Comparison of ENCODE assay signal across 10 cellular contexts in genomic region chr20:41152108-41152757, GRCh38. TPM values are rescaled to one million over a fixed set of nuclear protein-coding genes. Genes with fewer than 3 reads are reported as not detected.
DNase-seq lines count a peak whose midpoint lies in the region; ATAC-seq, FAIRE-seq and TF ChIP-seq lines count a peak whose summit lies in the region.
"Had no signal": no experiment of that assay in that cellular context is flagged by ENCODE, and none has a peak within 500 bp of the region (broad histone marks: within the 10 kb centered on the region; RNA-seq: fewer than 3 reads in every experiment).

No MANE protein-coding gene starts in this region.

- no peak overlapping the region for H3K9ac ChIP-seq in endothelial cell of umbilical vein (replicated peaks; ENCODE audit: extremely low read depth, insufficient read depth, low read length)
- no peak overlapping the region for H3K9ac ChIP-seq in trophoblast cell (ENCODE audit: low read length)

- H4K8ac ChIP-seq in trophoblast cell (ENCODE audit: low read depth, low read length), result no peak overlapping the region

- peaks cover 3% of the 10 kb centered on the region for H4K20me1 ChIP-seq in endothelial cell of umbilical vein (replicated peaks; ENCODE audit: control insufficient read depth, extremely low read depth, insufficient read depth, low read length)

- H3K36me3 ChIP-seq in endothelial cell of umbilical vein (ENCODE audit: control insufficient read depth in 2 of 2, extremely low read depth in 1 of 2, insufficient read depth in 2 of 2, low read length in 2 of 2) (no peaks in the 10 kb centered on the region), trophoblast cell (ENCODE audit: control insufficient read depth in 1 of 2, insufficient read depth in 2 of 2, low read length in 2 of 2) (peaks cover 2 to 3% of the 10 kb centered on the region in 2 experiments)

- no peak overlapping the region for H3K4me2 ChIP-seq in endothelial cell of umbilical vein (ENCODE audit: insufficient read depth, low read length)
- no peak overlapping the region for H3K4me2 ChIP-seq in trophoblast cell (ENCODE audit: low read length)

- POLR2A ChIA-PET in endothelial cell of umbilical vein (lab: Charles Lee), result no interaction called here

- no TSS peak for BruUV-seq in endothelial cell of umbilical vein (replicated peaks; lab: Mats Ljungman, UMichigan)

- H3K27ac ChIP-seq in endothelial cell of umbilical vein (ENCODE audit: insufficient read depth, low read depth, low read length), result peak overlapping the region; percentile 96
- no peak overlapping the region for H3K27ac ChIP-seq in trophoblast cell (ENCODE audit: low read depth, low read length)

- DNase-seq in EH (ENCODE audit: low read depth) (peak; percentile 20), T-helper 17 cell (no peak), endothelial cell of umbilical vein (ENCODE audit: low read depth, low spot score) (peak; percentile 46), trophoblast cell (no peak), COLO829 (ENCODE audit: low spot score) (no peak), frontal cortex (ENCODE audit: low spot score in 2 of 2) (no peak), HUDEP-2 (lab: John Stamatoyannopoulos, UW; ENCODE audit: unreplicated experiment in 76 of 76) (no peak)
- DNase-seq: HCEC 1CT, NCI-H2107 had no signal

- peak overlapping the region; percentile 96 for H3K27ac Mint-ChIP-seq in T-helper 17 cell

- no peak overlapping the region for H2AK5ac ChIP-seq in trophoblast cell (ENCODE audit: low read length)

- no peak overlapping the region for H3K23ac ChIP-seq in trophoblast cell (ENCODE audit: low read length)

- no peaks in the 10 kb centered on the region for H3K27me3 Mint-ChIP-seq in T-helper 17 cell

- H3K4me1 ChIP-seq in endothelial cell of umbilical vein (ENCODE audit: control insufficient read depth, extremely low read depth, insufficient read depth, low read length) (peaks cover 63% of the 10 kb centered on the region), trophoblast cell (ENCODE audit: control insufficient read depth in 1 of 2, insufficient read depth in 2 of 2, low read length in 2 of 2) (peaks cover 23 to 38% of the 10 kb centered on the region in 2 experiments)

- H3K14ac ChIP-seq in trophoblast cell (ENCODE audit: low read length), result no peak overlapping the region

- intact Hi-C loops in endothelial cell of umbilical vein (cut with micrococcal nuclease), result no loop called here

- no peak overlapping the region for H4K12ac ChIP-seq in trophoblast cell (ENCODE audit: low read depth, low read length)

- no peak overlapping the region for H2BK120ac ChIP-seq in trophoblast cell (ENCODE audit: insufficient read depth, low read length, poor library complexity)

- H3K18ac ChIP-seq in trophoblast cell (ENCODE audit: low read length), result no peak overlapping the region

- no peaks in the 10 kb centered on the region for H3K9me3 ChIP-seq in T-helper 17 cell (ENCODE audit: control insufficient read depth, low read length, poor library complexity, severe bottlenecking)
- no peaks in the 10 kb centered on the region for H3K9me3 ChIP-seq in endothelial cell of umbilical vein (replicated peaks; ENCODE audit: control insufficient read depth, insufficient read depth, low read length)
- H3K9me3 ChIP-seq in trophoblast cell (ENCODE audit: insufficient read depth, low read depth, low read length), result peaks cover 2% of the 10 kb centered on the region

- H3K79me1 ChIP-seq in trophoblast cell (ENCODE audit: low read length), result no peaks in the 10 kb centered on the region

- H3K27me3 ChIP-seq in endothelial cell of umbilical vein (ENCODE audit: control insufficient read depth in 2 of 2, insufficient read depth in 2 of 2, low read length in 2 of 2) (no peaks in the 10 kb centered on the region), trophoblast cell (ENCODE audit: insufficient read depth, low read length) (no peaks in the 10 kb centered on the region)

- H3K4me3 Mint-ChIP-seq in T-helper 17 cell, result peak overlapping the region; percentile 43

- ATAC-seq in T-helper 17 cell, result no peak

- TF ChIP-seq POLR2A in endothelial cell of umbilical vein (IDR thresholded peaks at IDR 0.05; ENCODE audit: low read depth, low read length), result no peak

- no peak for TF ChIP-seq CTCF in endothelial cell of umbilical vein (IDR thresholded peaks at IDR 0.05; ENCODE audit: extremely low read depth in 1 of 2, insufficient read depth in 1 of 2, low read depth in 1 of 2, low read length in 2 of 2)

- H3K9me1 ChIP-seq in endothelial cell of umbilical vein (replicated peaks; ENCODE audit: control insufficient read depth, extremely low read depth, insufficient read depth, low read length), result no peaks in the 10 kb centered on the region

- H2AFZ ChIP-seq in endothelial cell of umbilical vein (ENCODE audit: low read depth, low read length), result no peak overlapping the region
- H2AFZ ChIP-seq in trophoblast cell (ENCODE audit: insufficient read depth, low read length, poor library complexity), result no peak overlapping the region

- H3K79me2 ChIP-seq in endothelial cell of umbilical vein (ENCODE audit: control insufficient read depth, insufficient read depth, low read length) (peaks cover 97% of the 10 kb centered on the region), trophoblast cell (ENCODE audit: control insufficient read depth, insufficient read depth, low read length, poor library complexity) (peaks cover 31% of the 10 kb centered on the region)

- no peak overlapping the region for H4K91ac ChIP-seq in trophoblast cell (ENCODE audit: low read depth, low read length)

- peaks cover 82% of the 10 kb centered on the region for H3K4me1 Mint-ChIP-seq in T-helper 17 cell

- dilution Hi-C loops in endothelial cell of umbilical vein (cut with MboI; ENCODE audit: extremely low pct_ligation_motif_present, low sequenced_read_pairs), result no loop called here

- peaks cover 3% of the 10 kb centered on the region for H3K36me3 Mint-ChIP-seq in T-helper 17 cell (ENCODE audit: low read depth)

- WGBS in trophoblast cell (ENCODE audit: extremely low coverage, insufficient coverage, insufficient read length), result no CpG with 5 or more reads among the region's 5 CpGs

- no peak overlapping the region for H2BK12ac ChIP-seq in trophoblast cell (ENCODE audit: low read length)

- CTCF ChIA-PET in endothelial cell of umbilical vein (lab: Charles Lee), result interaction anchor here (0.8 to 3.8 kb wide), 8 partner anchors 9 to 190 kb away, joined by 3 to 26 read pairs (median 8); partner anchors contain the start of genes LPIN3 and PLCG1

- H3K4me3 ChIP-seq in endothelial cell of umbilical vein (replicated peaks in 1 of 3; ENCODE audit: insufficient read depth in 1 of 3, low read depth in 1 of 3, low read length in 3 of 3) (no peak overlapping the region), trophoblast cell (ENCODE audit: low read depth, low read length) (no peak overlapping the region)
- H3K4me3 ChIP-seq: coronary artery had no signal

- H2BK5ac ChIP-seq in trophoblast cell (ENCODE audit: low read depth, low read length, poor library complexity), result no peak overlapping the region

- FAIRE-seq in endothelial cell of umbilical vein (lab: Jason Lieb, UNC) (no peak), frontal cortex (lab: Jason Lieb, UNC) (no peak)

- peak overlapping the region; percentile 90 for H3K4ac ChIP-seq in trophoblast cell (ENCODE audit: low read depth, low read length)

TF ChIP-seq in endothelial cell of umbilical vein, 7 proteins besides CTCF, POLR2A, EP300 and RAD21:
- TF ChIP-seq EZH2 (IDR thresholded peaks at IDR 0.05; ENCODE audit: borderline replicate concordance, low read depth, low read length, severe bottlenecking), result no peak
- TF ChIP-seq JUN (IDR thresholded peaks at IDR 0.05; ENCODE audit: borderline replicate concordance, insufficient read depth, insufficient read length, low read depth), result no peak
- TF ChIP-seq POLR2AphosphoS5 (IDR thresholded peaks at IDR 0.05; ENCODE audit: insufficient read depth, low read depth, low read length), result no peak
- no peak for TF ChIP-seq GATA2 (IDR thresholded peaks at IDR 0.05; ENCODE audit: insufficient read depth, insufficient read length, low read depth, low read length)
- no peak for TF ChIP-seq MYC (IDR thresholded peaks at IDR 0.05; ENCODE audit: low read depth, low read length)
- TF ChIP-seq, protein P1, sequence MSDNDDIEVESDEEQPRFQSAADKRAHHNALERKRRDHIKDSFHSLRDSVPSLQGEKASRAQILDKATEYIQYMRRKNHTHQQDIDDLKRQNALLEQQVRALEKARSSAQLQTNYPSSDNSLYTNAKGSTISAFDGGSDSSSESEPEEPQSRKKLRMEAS (IDR thresholded peaks at IDR 0.05; ENCODE audit: insufficient read depth, insufficient read length), result no peak
- TF ChIP-seq FOS (IDR thresholded peaks at IDR 0.05; ENCODE audit: borderline replicate concordance, insufficient read depth, low read length), result no peak

RNA-seq across cellular contexts. Expression of gene PLCG1, which starts 14.9 kb away (rescaled TPM):
- total RNA-seq in T-helper 17 cell, result 100 to 1,000 TPM; 420 to 428 TPM
- 219 and 224 TPM in 2 replicates for total RNA-seq in endothelial cell of umbilical vein
- polyA plus RNA-seq in endothelial cell of umbilical vein, result 151 and 164 TPM in 2 replicates
- 93.8 and 102 TPM in 2 replicates for polyA plus RNA-seq in endothelial cell of umbilical vein (2011; cell fraction: cytosol; rRNA removed)
- polyA plus RNA-seq in endothelial cell of umbilical vein (2011; cell fraction: nucleus; rRNA removed), result 1,047 and 1,209 TPM in 2 replicates
- polyA plus RNA-seq in endothelial cell of umbilical vein (2012), result 117 and 145 TPM in 2 replicates
- 318 and 338 TPM in 2 replicates for polyA minus RNA-seq in endothelial cell of umbilical vein
- polyA minus RNA-seq in endothelial cell of umbilical vein (2011; cell fraction: cytosol; rRNA and poly(A)+ RNA removed), result 39.2 TPM
- 317 and 330 TPM in 2 replicates for polyA minus RNA-seq in endothelial cell of umbilical vein (2011; cell fraction: nucleus; rRNA and poly(A)+ RNA removed)
- 55.4 and 60.6 TPM in 2 replicates for polyA plus RNA-seq in trophoblast cell (2013)
- total RNA-seq in frontal cortex, result 91.3 TPM

Comparison
In these comparisons a context has a peak if more than half of its experiments do, and no peak if none do; other contexts are left out.
1. DNase-seq: peak in EH (single experiment) and endothelial cell of umbilical vein (single experiment); none in T-helper 17 cell (0 of 3), trophoblast cell (0 of 2), COLO829 (single experiment), frontal cortex (0 of 2) and HUDEP-2 (0 of 76).